In the genomic region with DNA sequence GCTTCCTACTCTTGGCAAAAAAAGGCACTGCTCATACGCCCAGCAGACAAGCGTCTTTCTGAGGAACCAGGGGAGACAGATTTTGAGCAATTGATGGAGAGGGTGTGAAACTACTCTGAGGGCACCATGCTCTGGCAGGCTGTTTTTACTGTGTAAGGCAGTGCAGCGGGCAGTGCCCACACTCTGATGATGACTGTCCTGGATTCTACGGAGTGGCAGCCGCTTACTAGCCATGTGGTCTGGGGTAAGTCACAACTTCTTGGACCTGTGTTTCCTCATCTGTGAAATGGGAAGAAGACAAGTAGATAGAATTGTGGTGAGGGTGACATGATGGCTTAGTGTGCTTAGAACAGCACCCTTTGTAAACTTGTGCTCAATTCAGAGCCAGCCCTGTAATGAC, we compare ENCODE assay signal across 1 cellular context.
TF ChIP-seq lines count a peak whose summit lies in the region.

No MANE protein-coding gene starts in this region.

TF ChIP-seq in IMR-90, 13 proteins besides CTCF, POLR2A, EP300 and RAD21:
- TF ChIP-seq MAZ (IDR thresholded peaks at IDR 0.05; ENCODE audit: borderline replicate concordance, low read depth, low read length), result no peak
- no peak for TF ChIP-seq CEBPB (IDR thresholded peaks at IDR 0.05; ENCODE audit: low read depth, low read length)
- TF ChIP-seq, protein P1, sequence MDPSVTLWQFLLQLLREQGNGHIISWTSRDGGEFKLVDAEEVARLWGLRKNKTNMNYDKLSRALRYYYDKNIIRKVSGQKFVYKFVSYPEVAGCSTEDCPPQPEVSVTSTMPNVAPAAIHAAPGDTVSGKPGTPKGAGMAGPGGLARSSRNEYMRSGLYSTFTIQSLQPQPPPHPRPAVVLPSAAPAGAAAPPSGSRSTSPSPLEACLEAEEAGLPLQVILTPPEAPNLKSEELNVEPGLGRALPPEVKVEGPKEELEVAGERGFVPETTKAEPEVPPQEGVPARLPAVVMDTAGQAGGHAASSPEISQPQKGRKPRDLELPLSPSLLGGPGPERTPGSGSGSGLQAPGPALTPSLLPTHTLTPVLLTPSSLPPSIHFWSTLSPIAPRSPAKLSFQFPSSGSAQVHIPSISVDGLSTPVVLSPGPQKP (IDR thresholded peaks at IDR 0.05; ENCODE audit: borderline replicate concordance, low read depth, low read length), result no peak
- no peak for TF ChIP-seq RCOR1 (IDR thresholded peaks at IDR 0.05; ENCODE audit: insufficient replicate concordance, low read length)
- no peak for TF ChIP-seq NFE2L2 (IDR thresholded peaks at IDR 0.05; ENCODE audit: low read depth, low read length)
- no peak for TF ChIP-seq RFX5 (IDR thresholded peaks at IDR 0.05; ENCODE audit: low read depth, low read length)
- TF ChIP-seq MXI1 (IDR thresholded peaks at IDR 0.05; ENCODE audit: borderline replicate concordance, low read depth, low read length), result no peak
- TF ChIP-seq CHD1 (IDR thresholded peaks at IDR 0.05; ENCODE audit: low read depth, low read length), result no peak
- no peak for TF ChIP-seq MAFK (IDR thresholded peaks at IDR 0.05; ENCODE audit: low read depth, low read length)
- TF ChIP-seq, protein P2, sequence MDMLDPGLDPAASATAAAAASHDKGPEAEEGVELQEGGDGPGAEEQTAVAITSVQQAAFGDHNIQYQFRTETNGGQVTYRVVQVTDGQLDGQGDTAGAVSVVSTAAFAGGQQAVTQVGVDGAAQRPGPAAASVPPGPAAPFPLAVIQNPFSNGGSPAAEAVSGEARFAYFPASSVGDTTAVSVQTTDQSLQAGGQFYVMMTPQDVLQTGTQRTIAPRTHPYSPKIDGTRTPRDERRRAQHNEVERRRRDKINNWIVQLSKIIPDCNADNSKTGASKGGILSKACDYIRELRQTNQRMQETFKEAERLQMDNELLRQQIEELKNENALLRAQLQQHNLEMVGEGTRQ (IDR thresholded peaks at IDR 0.05; ENCODE audit: low read depth, low read length), result no peak
- no peak for TF ChIP-seq BHLHE40 (IDR thresholded peaks at IDR 0.05; ENCODE audit: low read depth, low read length)
- no peak for TF ChIP-seq SMC3 (IDR thresholded peaks at IDR 0.05; ENCODE audit: low read depth, low read length)
- TF ChIP-seq FOS (IDR thresholded peaks at IDR 0.05; ENCODE audit: low read depth, low read length), result no peak
TF ChIP-seq in IMR-90: peak in this region for 0.
